In the genomic region with DNA sequence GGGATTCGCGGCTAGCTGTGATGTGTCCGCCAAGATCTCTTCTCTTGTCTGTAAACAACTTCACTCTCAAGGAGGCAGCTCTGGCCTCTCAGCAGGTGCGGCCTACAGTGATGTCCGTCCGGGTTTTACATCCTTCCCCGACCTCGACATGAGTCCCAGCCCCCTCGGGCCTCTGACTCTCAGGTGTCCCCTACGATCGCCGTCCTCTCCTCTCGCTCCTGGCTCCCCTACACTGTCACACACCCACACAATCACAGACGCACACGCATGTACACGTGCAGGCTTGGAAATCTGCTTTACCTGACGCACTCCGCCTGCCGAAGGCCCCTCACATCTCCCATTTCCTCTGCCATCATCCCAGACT, we compare ENCODE assay signal across 9 cellular contexts. TPM values are rescaled to one million over a fixed set of nuclear protein-coding genes. Genes with fewer than 3 reads are reported as not detected.
DNase-seq lines count a peak whose midpoint lies in the region; ATAC-seq and TF ChIP-seq lines count a peak whose summit lies in the region.
"Had no signal": no experiment of that assay in that cellular context is flagged by ENCODE, and none has a peak within 500 bp of the region (broad histone marks: within the 10 kb centered on the region; RNA-seq: fewer than 3 reads in every experiment).

No MANE protein-coding gene starts in this region.

- H3K36me3 Mint-ChIP-seq in CD8-positive, alpha-beta memory T cell: peaks cover 0 to 2% (median 0%) of the 10 kb centered on the region in 3 donors

- H3K27me3 Mint-ChIP-seq in CD8-positive, alpha-beta memory T cell: peaks cover 0 to 13% of the 10 kb centered on the region in 2 donors

- TF ChIP-seq CTCF in choroid plexus epithelial cell (conservative IDR thresholded peaks at IDR 0.05; ENCODE audit: low read depth, low read length): no peak
- TF ChIP-seq CTCF in mucosa of descending colon (IDR thresholded peaks at IDR 0.05): no peak

- peaks cover 14 to 17% (median 16%) of the 10 kb centered on the region in 3 donors for H3K4me1 Mint-ChIP-seq in CD8-positive, alpha-beta memory T cell

- POLR2A ChIA-PET in CD8-positive, alpha-beta memory T cell (lab: Charles Lee): interaction anchor here (0.6 kb wide), 2 partner anchors 17 kb away, joined by 3 read pairs; partner anchors contain the start of gene SLC37A1

- H3K4me2 ChIP-seq in Karpas-422 (ENCODE audit: low read depth, low read length, poor library complexity, severe bottlenecking): peak overlapping the region; percentile 99

- no peaks in the 10 kb centered on the region for H3K27me3 ChIP-seq in CD8-positive, alpha-beta memory T cell (ENCODE audit: insufficient read depth, low read length, poor library complexity, severe bottlenecking)
- no peaks in the 10 kb centered on the region for H3K27me3 ChIP-seq in Karpas-422 (ENCODE audit: low read length)

- no peaks in the 10 kb centered on the region for H3K9me3 Mint-ChIP-seq in CD8-positive, alpha-beta memory T cell

- DNase-seq in CD8-positive, alpha-beta memory T cell: no peak
- DNase-seq in Karpas-422: no peak
- peak; percentile 13 for DNase-seq in choroid plexus epithelial cell (ENCODE audit: low read depth)
- peak in 1 of 3 donors; percentile 53 for DNase-seq in mucosa of descending colon
- no peak for DNase-seq in HuH-7 (ENCODE audit: low spot score)
- no peak for DNase-seq in DMS153 treated with DMSO at 0.1 percent for 48 hours (lab: John Stamatoyannopoulos, UW; ENCODE audit: unreplicated experiment)

- CTCF ChIA-PET in CD8-positive, alpha-beta memory T cell (lab: Charles Lee): interaction anchor here (1.3 kb wide), 1 partner anchor 116 kb away, joined by 3 read pairs; no protein-coding TSS in a partner anchor

- no peaks in the 10 kb centered on the region for H3K36me3 ChIP-seq in CD8-positive, alpha-beta memory T cell (ENCODE audit: insufficient read depth, low read length)
- H3K36me3 ChIP-seq in Karpas-422 (ENCODE audit: insufficient read depth, low read length): no peaks in the 10 kb centered on the region
- H3K36me3 ChIP-seq in mucosa of descending colon (ENCODE audit: low read depth): peaks cover 3% of the 10 kb centered on the region

- H3K9ac ChIP-seq in Karpas-422 (ENCODE audit: low read length): peak overlapping the region; percentile 95

- H3K4me3 Mint-ChIP-seq in CD8-positive, alpha-beta memory T cell: peak overlapping the region; percentile 85 to 93 (median 87)

- H4K20me1 ChIP-seq in Karpas-422 (ENCODE audit: insufficient read depth, low read depth, low read length): no peaks in the 10 kb centered on the region

- no peaks in the 10 kb centered on the region for H3K9me3 ChIP-seq in CD8-positive, alpha-beta memory T cell (ENCODE audit: low read length)
- H3K9me3 ChIP-seq in Karpas-422 (ENCODE audit: low read length) (no peaks in the 10 kb centered on the region), mucosa of descending colon (no peaks in the 10 kb centered on the region)

- H3K27ac ChIP-seq in CD8-positive, alpha-beta memory T cell (ENCODE audit: low read depth, low read length): peak overlapping the region; percentile 71
- H3K27ac ChIP-seq in Karpas-422 (ENCODE audit: low read length): no peak overlapping the region

- no peaks in the 10 kb centered on the region for H3K9me2 ChIP-seq in Karpas-422 (replicated peaks; ENCODE audit: insufficient read depth, low read length)

- H2AFZ ChIP-seq in Karpas-422 (ENCODE audit: low read length): peak overlapping the region; percentile 89; the same call in 1 of the 2 replicates

- peak overlapping the region; percentile 88 to 98 (median 95) for H3K27ac Mint-ChIP-seq in CD8-positive, alpha-beta memory T cell

- intact Hi-C loops in mucosa of descending colon (cut with DNase I, micrococcal nuclease): no loop called here

- H3K4me3 ChIP-seq in CD8-positive, alpha-beta memory T cell (ENCODE audit: low read length): peak overlapping the region; percentile 70
- H3K4me3 ChIP-seq in Karpas-422 (ENCODE audit: low read length) (peak overlapping the region; percentile 95), choroid plexus epithelial cell (ENCODE audit: low read depth, low read length) (peak overlapping the region; percentile 69), mucosa of descending colon (no peak overlapping the region)

- ATAC-seq in mucosa of descending colon (peak; percentile 3), HG02870 (IDR thresholded peaks at IDR 0.05; ENCODE audit: unreplicated experiment) (no peak), HG03196 (IDR thresholded peaks at IDR 0.05; ENCODE audit: unreplicated experiment) (no peak)

- peaks cover 13% of the 10 kb centered on the region for H3K4me1 ChIP-seq in CD8-positive, alpha-beta memory T cell (ENCODE audit: insufficient read depth, low read length)
- H3K4me1 ChIP-seq in Karpas-422 (ENCODE audit: low read length) (peaks cover 21% of the 10 kb centered on the region), mucosa of descending colon (ENCODE audit: low read depth) (peaks cover 18% of the 10 kb centered on the region)

- no peaks in the 10 kb centered on the region for H3K79me2 ChIP-seq in Karpas-422 (ENCODE audit: low read length)

RNA-seq across cellular contexts. Expression of gene RSPH1, which starts 0.8 kb away (rescaled TPM):
- not detected for total RNA-seq in CD8-positive, alpha-beta memory T cell
- polyA plus RNA-seq in CD8-positive, alpha-beta memory T cell: not detected
- 0.26 and 0.54 TPM in 2 replicates for total RNA-seq in Karpas-422 (2014; rRNA removed; shearing (Covaris generic); ENCODE audit: low replicate concordance)
- 1 to 10 TPM; 4.0 to 7.6 (median 4.5) TPM for total RNA-seq in mucosa of descending colon
- total RNA-seq: LHCN-M2 had no signal

RNA-seq across cellular contexts. Expression of gene SLC37A1, which starts 16.8 kb away (rescaled TPM):
- 10 to 100 TPM; 16.6 to 16.9 TPM for total RNA-seq in CD8-positive, alpha-beta memory T cell
- polyA plus RNA-seq in CD8-positive, alpha-beta memory T cell: 6.5 TPM
- 47.1 and 51.4 TPM in 2 replicates for total RNA-seq in Karpas-422 (2014; rRNA removed; shearing (Covaris generic); ENCODE audit: low replicate concordance)
- 100 to 1,000 TPM in 1 of 3 donors, 10 to 100 TPM in 2; 52.3 to 179 (median 92.3) TPM for total RNA-seq in mucosa of descending colon
- total RNA-seq: LHCN-M2 had no signal
